1 cellular context compared by ENCODE assay signal in the genomic region with DNA sequence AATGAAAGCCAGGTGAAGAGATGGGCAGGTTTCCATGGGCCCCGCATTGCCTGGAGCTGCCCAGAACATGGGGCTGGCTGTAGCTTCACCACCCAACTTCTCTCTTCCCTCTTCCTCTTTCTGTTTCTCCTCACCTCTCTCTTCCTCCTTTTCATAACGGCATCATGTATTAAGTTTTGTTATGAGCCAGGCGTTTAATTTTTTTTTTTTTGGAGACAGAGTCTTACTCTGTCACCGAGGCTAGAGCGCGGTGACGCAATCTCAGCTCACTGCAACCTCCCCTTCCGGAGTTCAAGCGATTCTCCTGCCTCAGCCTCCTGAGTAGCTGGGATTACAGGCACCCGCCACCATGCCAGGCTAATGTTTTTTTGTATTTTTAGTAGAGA.
TF ChIP-seq lines count a peak whose summit lies in the region.

No MANE protein-coding gene starts in this region.

TF ChIP-seq in GM12878, 131 proteins besides CTCF, POLR2A, EP300 and RAD21 (continues in another document):
- no peak for TF ChIP-seq CBX3 (IDR thresholded peaks at IDR 0.05; ENCODE audit: borderline replicate concordance, low read depth)
- no peak for TF ChIP-seq POLR2AphosphoS5 (IDR thresholded peaks at IDR 0.05; ENCODE audit: low read length)
- TF ChIP-seq, protein P1, sequence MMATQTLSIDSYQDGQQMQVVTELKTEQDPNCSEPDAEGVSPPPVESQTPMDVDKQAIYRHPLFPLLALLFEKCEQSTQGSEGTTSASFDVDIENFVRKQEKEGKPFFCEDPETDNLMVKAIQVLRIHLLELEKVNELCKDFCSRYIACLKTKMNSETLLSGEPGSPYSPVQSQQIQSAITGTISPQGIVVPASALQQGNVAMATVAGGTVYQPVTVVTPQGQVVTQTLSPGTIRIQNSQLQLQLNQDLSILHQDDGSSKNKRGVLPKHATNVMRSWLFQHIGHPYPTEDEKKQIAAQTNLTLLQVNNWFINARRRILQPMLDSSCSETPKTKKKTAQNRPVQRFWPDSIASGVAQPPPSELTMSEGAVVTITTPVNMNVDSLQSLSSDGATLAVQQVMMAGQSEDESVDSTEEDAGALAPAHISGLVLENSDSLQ (IDR thresholded peaks at IDR 0.05) = no peak
- TF ChIP-seq, protein P2, sequence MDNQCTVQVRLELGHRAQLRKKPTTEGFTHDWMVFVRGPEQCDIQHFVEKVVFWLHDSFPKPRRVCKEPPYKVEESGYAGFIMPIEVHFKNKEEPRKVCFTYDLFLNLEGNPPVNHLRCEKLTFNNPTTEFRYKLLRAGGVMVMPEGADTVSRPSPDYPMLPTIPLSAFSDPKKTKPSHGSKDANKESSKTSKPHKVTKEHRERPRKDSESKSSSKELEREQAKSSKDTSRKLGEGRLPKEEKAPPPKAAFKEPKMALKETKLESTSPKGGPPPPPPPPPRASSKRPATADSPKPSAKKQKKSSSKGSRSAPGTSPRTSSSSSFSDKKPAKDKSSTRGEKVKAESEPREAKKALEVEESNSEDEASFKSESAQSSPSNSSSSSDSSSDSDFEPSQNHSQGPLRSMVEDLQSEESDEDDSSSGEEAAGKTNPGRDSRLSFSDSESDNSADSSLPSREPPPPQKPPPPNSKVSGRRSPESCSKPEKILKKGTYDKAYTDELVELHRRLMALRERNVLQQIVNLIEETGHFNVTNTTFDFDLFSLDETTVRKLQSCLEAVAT (IDR thresholded peaks at IDR 0.05) = no peak; the same call in 1 of the 2 replicates
- TF ChIP-seq POLR2AphosphoS2 (IDR thresholded peaks at IDR 0.05; ENCODE audit: low read depth, low read length) = no peak
- no peak for TF ChIP-seq POU2F2 (IDR thresholded peaks at IDR 0.05; ENCODE audit: borderline replicate concordance, low read depth, low read length)
- TF ChIP-seq ZNF24 (IDR thresholded peaks at IDR 0.05) = no peak
- TF ChIP-seq EGR1 (IDR thresholded peaks at IDR 0.05; ENCODE audit: borderline replicate concordance in 1 of 2, low read depth in 2 of 2, low read length in 2 of 2) = no peak
- TF ChIP-seq, protein P3, sequence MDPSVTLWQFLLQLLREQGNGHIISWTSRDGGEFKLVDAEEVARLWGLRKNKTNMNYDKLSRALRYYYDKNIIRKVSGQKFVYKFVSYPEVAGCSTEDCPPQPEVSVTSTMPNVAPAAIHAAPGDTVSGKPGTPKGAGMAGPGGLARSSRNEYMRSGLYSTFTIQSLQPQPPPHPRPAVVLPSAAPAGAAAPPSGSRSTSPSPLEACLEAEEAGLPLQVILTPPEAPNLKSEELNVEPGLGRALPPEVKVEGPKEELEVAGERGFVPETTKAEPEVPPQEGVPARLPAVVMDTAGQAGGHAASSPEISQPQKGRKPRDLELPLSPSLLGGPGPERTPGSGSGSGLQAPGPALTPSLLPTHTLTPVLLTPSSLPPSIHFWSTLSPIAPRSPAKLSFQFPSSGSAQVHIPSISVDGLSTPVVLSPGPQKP (IDR thresholded peaks at IDR 0.05; ENCODE audit: low read depth, low read length) = no peak
- TF ChIP-seq MTA3 (IDR thresholded peaks at IDR 0.05; ENCODE audit: borderline replicate concordance, low read length) = peak; percentile 49; the same call in 1 of the 2 replicates
- no peak for TF ChIP-seq EZH2 (IDR thresholded peaks at IDR 0.05; ENCODE audit: borderline replicate concordance, control insufficient read depth, low read depth, low read length)
- TF ChIP-seq TCF7 (IDR thresholded peaks at IDR 0.05; ENCODE audit: borderline replicate concordance) = no peak
- TF ChIP-seq HCFC1 (IDR thresholded peaks at IDR 0.05; ENCODE audit: low read length) = no peak
- TF ChIP-seq, protein P4, sequence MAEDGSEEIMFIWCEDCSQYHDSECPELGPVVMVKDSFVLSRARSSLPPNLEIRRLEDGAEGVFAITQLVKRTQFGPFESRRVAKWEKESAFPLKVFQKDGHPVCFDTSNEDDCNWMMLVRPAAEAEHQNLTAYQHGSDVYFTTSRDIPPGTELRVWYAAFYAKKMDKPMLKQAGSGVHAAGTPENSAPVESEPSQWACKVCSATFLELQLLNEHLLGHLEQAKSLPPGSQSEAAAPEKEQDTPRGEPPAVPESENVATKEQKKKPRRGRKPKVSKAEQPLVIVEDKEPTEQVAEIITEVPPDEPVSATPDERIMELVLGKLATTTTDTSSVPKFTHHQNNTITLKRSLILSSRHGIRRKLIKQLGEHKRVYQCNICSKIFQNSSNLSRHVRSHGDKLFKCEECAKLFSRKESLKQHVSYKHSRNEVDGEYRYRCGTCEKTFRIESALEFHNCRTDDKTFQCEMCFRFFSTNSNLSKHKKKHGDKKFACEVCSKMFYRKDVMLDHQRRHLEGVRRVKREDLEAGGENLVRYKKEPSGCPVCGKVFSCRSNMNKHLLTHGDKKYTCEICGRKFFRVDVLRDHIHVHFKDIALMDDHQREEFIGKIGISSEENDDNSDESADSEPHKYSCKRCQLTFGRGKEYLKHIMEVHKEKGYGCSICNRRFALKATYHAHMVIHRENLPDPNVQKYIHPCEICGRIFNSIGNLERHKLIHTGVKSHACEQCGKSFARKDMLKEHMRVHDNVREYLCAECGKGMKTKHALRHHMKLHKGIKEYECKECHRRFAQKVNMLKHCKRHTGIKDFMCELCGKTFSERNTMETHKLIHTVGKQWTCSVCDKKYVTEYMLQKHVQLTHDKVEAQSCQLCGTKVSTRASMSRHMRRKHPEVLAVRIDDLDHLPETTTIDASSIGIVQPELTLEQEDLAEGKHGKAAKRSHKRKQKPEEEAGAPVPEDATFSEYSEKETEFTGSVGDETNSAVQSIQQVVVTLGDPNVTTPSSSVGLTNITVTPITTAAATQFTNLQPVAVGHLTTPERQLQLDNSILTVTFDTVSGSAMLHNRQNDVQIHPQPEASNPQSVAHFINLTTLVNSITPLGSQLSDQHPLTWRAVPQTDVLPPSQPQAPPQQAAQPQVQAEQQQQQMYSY (CRISPR knock-in tag; IDR thresholded peaks at IDR 0.05) = no peak
- no peak for TF ChIP-seq BRCA1 (IDR thresholded peaks at IDR 0.05; ENCODE audit: low read depth, low read length)
- peak; percentile 45; the same call in 1 of the 2 replicates for TF ChIP-seq IRF4 (IDR thresholded peaks at IDR 0.05; ENCODE audit: low read depth, low read length)
- TF ChIP-seq CHD4 (IDR thresholded peaks at IDR 0.05) = no peak
- TF ChIP-seq FOXM1 (IDR thresholded peaks at IDR 0.05; ENCODE audit: low read depth, low read length) = no peak
- TF ChIP-seq TCF3 (IDR thresholded peaks at IDR 0.05; ENCODE audit: borderline replicate concordance, insufficient read depth, low read depth, low read length) = no peak
- TF ChIP-seq MEF2A (IDR thresholded peaks at IDR 0.05; ENCODE audit: insufficient read depth, low read depth, low read length) = no peak
- TF ChIP-seq PAX5 (IDR thresholded peaks at IDR 0.05; ENCODE audit: borderline replicate concordance, low read depth, low read length) = no peak
- TF ChIP-seq, protein P5, sequence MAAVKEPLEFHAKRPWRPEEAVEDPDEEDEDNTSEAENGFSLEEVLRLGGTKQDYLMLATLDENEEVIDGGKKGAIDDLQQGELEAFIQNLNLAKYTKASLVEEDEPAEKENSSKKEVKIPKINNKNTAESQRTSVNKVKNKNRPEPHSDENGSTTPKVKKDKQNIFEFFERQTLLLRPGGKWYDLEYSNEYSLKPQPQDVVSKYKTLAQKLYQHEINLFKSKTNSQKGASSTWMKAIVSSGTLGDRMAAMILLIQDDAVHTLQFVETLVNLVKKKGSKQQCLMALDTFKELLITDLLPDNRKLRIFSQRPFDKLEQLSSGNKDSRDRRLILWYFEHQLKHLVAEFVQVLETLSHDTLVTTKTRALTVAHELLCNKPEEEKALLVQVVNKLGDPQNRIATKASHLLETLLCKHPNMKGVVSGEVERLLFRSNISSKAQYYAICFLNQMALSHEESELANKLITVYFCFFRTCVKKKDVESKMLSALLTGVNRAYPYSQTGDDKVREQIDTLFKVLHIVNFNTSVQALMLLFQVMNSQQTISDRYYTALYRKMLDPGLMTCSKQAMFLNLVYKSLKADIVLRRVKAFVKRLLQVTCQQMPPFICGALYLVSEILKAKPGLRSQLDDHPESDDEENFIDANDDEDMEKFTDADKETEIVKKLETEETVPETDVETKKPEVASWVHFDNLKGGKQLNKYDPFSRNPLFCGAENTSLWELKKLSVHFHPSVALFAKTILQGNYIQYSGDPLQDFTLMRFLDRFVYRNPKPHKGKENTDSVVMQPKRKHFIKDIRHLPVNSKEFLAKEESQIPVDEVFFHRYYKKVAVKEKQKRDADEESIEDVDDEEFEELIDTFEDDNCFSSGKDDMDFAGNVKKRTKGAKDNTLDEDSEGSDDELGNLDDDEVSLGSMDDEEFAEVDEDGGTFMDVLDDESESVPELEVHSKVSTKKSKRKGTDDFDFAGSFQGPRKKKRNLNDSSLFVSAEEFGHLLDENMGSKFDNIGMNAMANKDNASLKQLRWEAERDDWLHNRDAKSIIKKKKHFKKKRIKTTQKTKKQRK (IDR thresholded peaks at IDR 0.05; ENCODE audit: low read depth, low read length) = no peak
- TF ChIP-seq SMC3 (IDR thresholded peaks at IDR 0.05; ENCODE audit: borderline replicate concordance, low read length) = no peak
- TF ChIP-seq ZNF274 (IDR thresholded peaks at IDR 0.05; ENCODE audit: insufficient read depth, insufficient read length) = no peak
- no peak for TF ChIP-seq TCF12 (IDR thresholded peaks at IDR 0.05; ENCODE audit: low read depth, low read length)
- TF ChIP-seq PML (IDR thresholded peaks at IDR 0.05; ENCODE audit: low read length) = 0 out of 2 replicates have a peak, but pooled peaks have one; percentile 59
- TF ChIP-seq NR2C2 (IDR thresholded peaks at IDR 0.05; ENCODE audit: borderline replicate concordance, control insufficient read depth, insufficient read length, low read depth) = no peak
- peak; percentile 77 for TF ChIP-seq JUNB (IDR thresholded peaks at IDR 0.05)
- TF ChIP-seq NR2F1 (conservative IDR thresholded peaks at IDR 0.05) = no peak
- no peak; the same call in 1 of the 2 replicates for TF ChIP-seq RUNX3 (IDR thresholded peaks at IDR 0.05; ENCODE audit: low read length)
- no peak for TF ChIP-seq ZNF217 (IDR thresholded peaks at IDR 0.05)
- TF ChIP-seq, protein P6, sequence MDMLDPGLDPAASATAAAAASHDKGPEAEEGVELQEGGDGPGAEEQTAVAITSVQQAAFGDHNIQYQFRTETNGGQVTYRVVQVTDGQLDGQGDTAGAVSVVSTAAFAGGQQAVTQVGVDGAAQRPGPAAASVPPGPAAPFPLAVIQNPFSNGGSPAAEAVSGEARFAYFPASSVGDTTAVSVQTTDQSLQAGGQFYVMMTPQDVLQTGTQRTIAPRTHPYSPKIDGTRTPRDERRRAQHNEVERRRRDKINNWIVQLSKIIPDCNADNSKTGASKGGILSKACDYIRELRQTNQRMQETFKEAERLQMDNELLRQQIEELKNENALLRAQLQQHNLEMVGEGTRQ (IDR thresholded peaks at IDR 0.05; ENCODE audit: borderline replicate concordance, low read depth, low read length) = no peak
- no peak; the same call in 1 of the 2 replicates for TF ChIP-seq WRNIP1 (IDR thresholded peaks at IDR 0.05; ENCODE audit: borderline replicate concordance, low read depth, low read length)
- no peak for TF ChIP-seq MYB (IDR thresholded peaks at IDR 0.05; ENCODE audit: borderline replicate concordance, low read depth, low read length)
- peak; percentile 25; the same call in 1 of the 2 replicates for TF ChIP-seq MTA2 (IDR thresholded peaks at IDR 0.05; ENCODE audit: low read depth)
- TF ChIP-seq ZBED1 (IDR thresholded peaks at IDR 0.05; ENCODE audit: borderline replicate concordance) = 0 out of 2 replicates have a peak, but pooled peaks have one; percentile 20
- no peak for TF ChIP-seq STAT3 (IDR thresholded peaks at IDR 0.05; ENCODE audit: low read depth, low read length)
- TF ChIP-seq, protein P7, sequence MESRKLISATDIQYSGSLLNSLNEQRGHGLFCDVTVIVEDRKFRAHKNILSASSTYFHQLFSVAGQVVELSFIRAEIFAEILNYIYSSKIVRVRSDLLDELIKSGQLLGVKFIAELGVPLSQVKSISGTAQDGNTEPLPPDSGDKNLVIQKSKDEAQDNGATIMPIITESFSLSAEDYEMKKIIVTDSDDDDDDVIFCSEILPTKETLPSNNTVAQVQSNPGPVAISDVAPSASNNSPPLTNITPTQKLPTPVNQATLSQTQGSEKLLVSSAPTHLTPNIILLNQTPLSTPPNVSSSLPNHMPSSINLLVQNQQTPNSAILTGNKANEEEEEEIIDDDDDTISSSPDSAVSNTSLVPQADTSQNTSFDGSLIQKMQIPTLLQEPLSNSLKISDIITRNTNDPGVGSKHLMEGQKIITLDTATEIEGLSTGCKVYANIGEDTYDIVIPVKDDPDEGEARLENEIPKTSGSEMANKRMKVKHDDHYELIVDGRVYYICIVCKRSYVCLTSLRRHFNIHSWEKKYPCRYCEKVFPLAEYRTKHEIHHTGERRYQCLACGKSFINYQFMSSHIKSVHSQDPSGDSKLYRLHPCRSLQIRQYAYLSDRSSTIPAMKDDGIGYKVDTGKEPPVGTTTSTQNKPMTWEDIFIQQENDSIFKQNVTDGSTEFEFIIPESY (IDR thresholded peaks at IDR 0.05) = no peak
- TF ChIP-seq BCL11A (IDR thresholded peaks at IDR 0.05; ENCODE audit: low read depth, low read length) = no peak
- TF ChIP-seq BMI1 (IDR thresholded peaks at IDR 0.05; ENCODE audit: borderline replicate concordance) = no peak
- peak; percentile 69; the same call in 1 of the 2 replicates for TF ChIP-seq CREM (IDR thresholded peaks at IDR 0.05; ENCODE audit: low read depth)
- TF ChIP-seq MYC (IDR thresholded peaks at IDR 0.05; ENCODE audit: insufficient read depth, insufficient read length, insufficient replicate concordance, low read length, severe bottlenecking) = no peak
- TF ChIP-seq CBFB (IDR thresholded peaks at IDR 0.05; ENCODE audit: low read depth) = no peak
- no peak for TF ChIP-seq CHD1 (IDR thresholded peaks at IDR 0.05; ENCODE audit: low read depth, low read length)
- TF ChIP-seq, protein P8, sequence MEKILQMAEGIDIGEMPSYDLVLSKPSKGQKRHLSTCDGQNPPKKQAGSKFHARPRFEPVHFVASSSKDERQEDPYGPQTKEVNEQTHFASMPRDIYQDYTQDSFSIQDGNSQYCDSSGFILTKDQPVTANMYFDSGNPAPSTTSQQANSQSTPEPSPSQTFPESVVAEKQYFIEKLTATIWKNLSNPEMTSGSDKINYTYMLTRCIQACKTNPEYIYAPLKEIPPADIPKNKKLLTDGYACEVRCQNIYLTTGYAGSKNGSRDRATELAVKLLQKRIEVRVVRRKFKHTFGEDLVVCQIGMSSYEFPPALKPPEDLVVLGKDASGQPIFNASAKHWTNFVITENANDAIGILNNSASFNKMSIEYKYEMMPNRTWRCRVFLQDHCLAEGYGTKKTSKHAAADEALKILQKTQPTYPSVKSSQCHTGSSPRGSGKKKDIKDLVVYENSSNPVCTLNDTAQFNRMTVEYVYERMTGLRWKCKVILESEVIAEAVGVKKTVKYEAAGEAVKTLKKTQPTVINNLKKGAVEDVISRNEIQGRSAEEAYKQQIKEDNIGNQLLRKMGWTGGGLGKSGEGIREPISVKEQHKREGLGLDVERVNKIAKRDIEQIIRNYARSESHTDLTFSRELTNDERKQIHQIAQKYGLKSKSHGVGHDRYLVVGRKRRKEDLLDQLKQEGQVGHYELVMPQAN (conservative IDR thresholded peaks at IDR 0.05) = no peak
- no peak for TF ChIP-seq KLF5 (IDR thresholded peaks at IDR 0.05; ENCODE audit: partially characterized antibody)
- TF ChIP-seq NRF1 (conservative IDR thresholded peaks at IDR 0.05; ENCODE audit: low read depth, low read length) = no peak
- TF ChIP-seq GATAD2B (conservative IDR thresholded peaks at IDR 0.05; ENCODE audit: low read depth) = no peak
- no peak for TF ChIP-seq ZNF622 (IDR thresholded peaks at IDR 0.05)
- no peak for TF ChIP-seq JUND (IDR thresholded peaks at IDR 0.05; ENCODE audit: low read depth, low read length)
- TF ChIP-seq CHD2 (IDR thresholded peaks at IDR 0.05; ENCODE audit: borderline replicate concordance, low read depth, low read length) = no peak
